Comparison of ENCODE assay signal across 7 cellular contexts in genomic region chr12:52815161-52815560, GRCh38. TPM values are rescaled to one million over a fixed set of nuclear protein-coding genes. Genes with fewer than 3 reads are reported as not detected.
"Had no signal": no experiment of that assay in that cellular context is flagged by ENCODE, and none has a peak within 500 bp of the region (broad histone marks: within the 10 kb centered on the region; RNA-seq: fewer than 3 reads in every experiment).

No MANE protein-coding gene starts in this region.

- H3K4me3 ChIP-seq: K562 had no signal

- DNase-seq: IMR-90 had no signal

- H3K27ac Mint-ChIP-seq: IgD-negative memory B cell had no signal

- H3K9me3 Mint-ChIP-seq: IgD-negative memory B cell had no signal

- H3K27ac ChIP-seq: HL-60 had no signal

- H3K4me1 Mint-ChIP-seq: IgD-negative memory B cell had no signal

RNA-seq across cellular contexts. Expression of gene KRT4, which starts 1.2 kb away (rescaled TPM):
- total RNA-seq: HepG2, HT-29, HT1080, K562 had no signal
- polyA plus RNA-seq: HepG2, IgD-negative memory B cell, K562 had no signal

RNA-seq across cellular contexts. Expression of gene KRT79, which starts 18.9 kb away (rescaled TPM):
- total RNA-seq: HepG2, HT-29 had no signal
- polyA plus RNA-seq: IgD-negative memory B cell had no signal

RNA-seq across cellular contexts. Expression of gene KRT3, which starts 19.2 kb away (rescaled TPM):
- total RNA-seq: HepG2, HT-29, IMR-90, K562 had no signal
- polyA plus RNA-seq: HepG2, IgD-negative memory B cell, IMR-90, K562 had no signal

RNA-seq across cellular contexts. Expression of gene KRT78, which starts 33.6 kb away (rescaled TPM):
- total RNA-seq: HepG2, HT-29, HT1080, IMR-90, K562 had no signal
- polyA plus RNA-seq: HepG2, IgD-negative memory B cell, IMR-90, K562 had no signal

RNA-seq across cellular contexts. Expression of gene KRT76, which starts 38.0 kb away (rescaled TPM):
- total RNA-seq: HepG2, HT-29, HT1080, IMR-90, K562 had no signal
- polyA plus RNA-seq: HepG2, IgD-negative memory B cell, IMR-90, K562 had no signal
